Comparison of ENCODE assay signal across 8 cellular contexts in the genomic region with DNA sequence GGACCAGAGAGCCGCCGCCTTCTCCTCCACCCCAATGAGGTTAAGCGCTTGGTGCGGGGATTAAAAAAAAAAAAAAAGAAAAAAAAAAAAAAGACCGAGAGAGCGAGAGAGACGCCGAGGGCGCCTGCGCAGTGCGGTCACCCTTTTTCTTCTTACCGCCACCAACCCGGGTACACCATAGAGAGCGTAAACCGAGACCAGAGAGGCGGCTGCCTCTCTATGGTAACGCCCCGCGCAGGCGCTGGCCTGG. TPM values are rescaled to one million over a fixed set of nuclear protein-coding genes. Genes with fewer than 3 reads are reported as not detected.
DNase-seq lines count a peak whose midpoint lies in the region; ATAC-seq and TF ChIP-seq lines count a peak whose summit lies in the region.

A gene (minus strand): TSS at position 61 of the 250 bp plus-strand sequence. CDS start 43,567 bp downstream, outside the sequence.

- peaks cover 49% of the 10 kb centered on the region for H3K4me1 Mint-ChIP-seq in activated CD4-positive, alpha-beta T cell treated with anti-CD3 and anti-CD28 coated beads, Interleukin-2, amount 10 ng/mL, durations not matched to agents 24 days and 14 days

- peak within 1 kb of the TSS; percentile 91 for H3K4me3 Mint-ChIP-seq in activated CD4-positive, alpha-beta T cell treated with anti-CD3 and anti-CD28 coated beads, Interleukin-2, amount 10 ng/mL, durations not matched to agents 24 days and 14 days

- peaks cover 27% of the 10 kb centered on the region for H3K36me3 Mint-ChIP-seq in activated CD4-positive, alpha-beta T cell treated with anti-CD3 and anti-CD28 coated beads, Interleukin-2, amount 10 ng/mL, durations not matched to agents 24 days and 14 days (ENCODE audit: low read depth)

- ATAC-seq in GM19035 (IDR thresholded peaks at IDR 0.05; ENCODE audit: unreplicated experiment), result peak; percentile 93
- ATAC-seq in HG03342 (IDR thresholded peaks at IDR 0.05; ENCODE audit: unreplicated experiment), result peak; percentile 91
- peak; percentile 97 for ATAC-seq in left colon

- peak within 1 kb of the TSS; percentile 88 for H3K4me3 ChIP-seq in AG09309 (ENCODE audit: control insufficient read depth, low read depth, low read length)

- DNase-seq in AG09309 (ENCODE audit: low read depth) (peak; percentile 89), NCI-H526 (lab: John Stamatoyannopoulos, UW) (peak; percentile 94 to 97), cortex of kidney (lab: John Stamatoyannopoulos, UW) (peak; percentile 53), left colon (peak; percentile 96 to 98)
- peak; percentile 99 for DNase-seq in activated CD4-positive, alpha-beta T cell treated with anti-CD3 and anti-CD28 coated beads, Interleukin-2, amount 10 ng/mL, durations not matched to agents 24 days and 14 days
- DNase-seq in stimulated activated CD4-positive, alpha-beta T cell treated with anti-CD3 and anti-CD28 coated beads, Interleukin-2, amount 100 ng/mL, for 4 hours (ENCODE audit: low read depth), result peak; percentile 93

- no peak for TF ChIP-seq CTCF in AG09309 (IDR thresholded peaks at IDR 0.05; ENCODE audit: control insufficient read depth, insufficient read depth, low read depth, low read length, missing control alignments)

- intact Hi-C loops in activated CD4-positive, alpha-beta T cell treated with anti-CD3 and anti-CD28 coated beads, Interleukin-2, amount 10 ng/mL, durations not matched to agents 24 days and 14 days (cut with micrococcal nuclease), result loop anchor here (1.0 to 2.0 kb wide), 7 partner anchors 50 to 247 kb away; a partner anchor contains a TSS
- intact Hi-C loops in left colon (cut with DNase I, micrococcal nuclease), result loop anchor here in 1 of 2 donors (10.0 kb wide), 1 partner anchor 115 kb away; a partner anchor contains a TSS

- peak within 1 kb of the TSS; percentile 100 for H3K27ac Mint-ChIP-seq in activated CD4-positive, alpha-beta T cell treated with anti-CD3 and anti-CD28 coated beads, Interleukin-2, amount 10 ng/mL, durations not matched to agents 24 days and 14 days

- no peaks in the 10 kb centered on the region for H3K9me3 Mint-ChIP-seq in activated CD4-positive, alpha-beta T cell treated with anti-CD3 and anti-CD28 coated beads, Interleukin-2, amount 10 ng/mL, durations not matched to agents 24 days and 14 days

- no peaks in the 10 kb centered on the region for H3K27me3 Mint-ChIP-seq in activated CD4-positive, alpha-beta T cell treated with anti-CD3 and anti-CD28 coated beads, Interleukin-2, amount 10 ng/mL, durations not matched to agents 24 days and 14 days

RNA-seq across cellular contexts. Expression of the gene that starts here (rescaled TPM):
- 69.3 and 78.5 TPM in 2 replicates for total RNA-seq in activated CD4-positive, alpha-beta T cell treated with anti-CD3 and anti-CD28 coated beads, Interleukin-2, amount 10 ng/mL, durations not matched to agents 24 days and 14 days
- total RNA-seq in left colon, result 10 to 100 TPM; 33.8 to 36.1 TPM

Comparison
In these comparisons a context has a peak if more than half of its experiments do, and no peak if none do; other contexts are left out.
1. Peak in every context shown above with its lines: DNase-seq, ATAC-seq and H3K4me3 ChIP-seq.